Comparison of ENCODE assay signal across 1 cellular context in the genomic region with DNA sequence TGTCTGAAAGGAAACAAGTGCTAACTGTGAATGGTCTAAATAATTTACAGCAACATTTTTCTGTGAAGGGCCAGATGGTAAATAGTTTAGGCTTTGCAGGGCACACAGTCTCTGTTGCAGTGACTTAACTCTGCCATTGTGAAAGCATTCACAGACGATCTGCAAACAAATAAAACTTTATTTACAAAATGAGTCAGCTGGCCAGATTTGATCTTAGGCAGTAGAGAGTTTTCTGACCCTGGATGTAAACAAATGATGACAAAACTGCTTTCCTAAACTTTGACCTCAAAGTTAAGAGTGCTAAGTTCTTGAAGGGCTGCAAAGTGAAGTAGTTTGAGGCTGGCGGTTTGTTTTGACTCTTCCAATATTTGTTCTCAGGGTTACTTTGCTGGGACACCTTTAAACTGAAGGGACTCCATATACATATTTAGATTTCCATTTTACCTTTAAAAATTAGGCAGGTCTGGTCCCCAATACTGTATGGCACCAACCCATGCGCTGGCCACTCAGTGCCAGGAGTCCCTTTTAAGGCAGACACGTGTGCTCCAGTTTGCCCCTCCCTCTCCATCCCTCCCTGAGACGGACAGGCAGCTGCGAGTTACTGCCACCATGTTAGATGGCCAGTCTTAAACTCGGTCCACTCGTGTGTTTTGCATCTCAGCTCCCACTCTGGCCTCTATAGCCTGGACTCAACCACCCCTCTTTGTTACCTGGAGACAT.
TF ChIP-seq lines count a peak whose summit lies in the region.

No MANE protein-coding gene starts in this region.

TF ChIP-seq in HepG2, 621 proteins besides CTCF, POLR2A, EP300 and RAD21 (continued from another document and continues in another):
- TF ChIP-seq FUBP1 (CRISPR knock-in tag; IDR thresholded peaks at IDR 0.05; ENCODE audit: borderline replicate concordance) = no peak
- TF ChIP-seq NR2F2 (IDR thresholded peaks at IDR 0.05; ENCODE audit: borderline replicate concordance, low read depth) = peak; percentile 70
- TF ChIP-seq SIX1 (CRISPR knock-in tag; IDR thresholded peaks at IDR 0.05; ENCODE audit: borderline replicate concordance) = peak; percentile 50; the same call in 1 of the 2 replicates
- peak; percentile 61 for TF ChIP-seq CEBPG (CRISPR knock-in tag; IDR thresholded peaks at IDR 0.05)
- TF ChIP-seq CSRNP2 (CRISPR knock-in tag; conservative IDR thresholded peaks at IDR 0.05; ENCODE audit: low read depth) = no peak
- TF ChIP-seq SNRNP70 (IDR thresholded peaks at IDR 0.05; ENCODE audit: low read depth, low read length) = no peak
- TF ChIP-seq PCBP2 (optimal IDR thresholded peaks at IDR 0.05; ENCODE audit: low read depth, low read length, poor library complexity, severe bottlenecking) = no peak
- TF ChIP-seq, protein P1, sequence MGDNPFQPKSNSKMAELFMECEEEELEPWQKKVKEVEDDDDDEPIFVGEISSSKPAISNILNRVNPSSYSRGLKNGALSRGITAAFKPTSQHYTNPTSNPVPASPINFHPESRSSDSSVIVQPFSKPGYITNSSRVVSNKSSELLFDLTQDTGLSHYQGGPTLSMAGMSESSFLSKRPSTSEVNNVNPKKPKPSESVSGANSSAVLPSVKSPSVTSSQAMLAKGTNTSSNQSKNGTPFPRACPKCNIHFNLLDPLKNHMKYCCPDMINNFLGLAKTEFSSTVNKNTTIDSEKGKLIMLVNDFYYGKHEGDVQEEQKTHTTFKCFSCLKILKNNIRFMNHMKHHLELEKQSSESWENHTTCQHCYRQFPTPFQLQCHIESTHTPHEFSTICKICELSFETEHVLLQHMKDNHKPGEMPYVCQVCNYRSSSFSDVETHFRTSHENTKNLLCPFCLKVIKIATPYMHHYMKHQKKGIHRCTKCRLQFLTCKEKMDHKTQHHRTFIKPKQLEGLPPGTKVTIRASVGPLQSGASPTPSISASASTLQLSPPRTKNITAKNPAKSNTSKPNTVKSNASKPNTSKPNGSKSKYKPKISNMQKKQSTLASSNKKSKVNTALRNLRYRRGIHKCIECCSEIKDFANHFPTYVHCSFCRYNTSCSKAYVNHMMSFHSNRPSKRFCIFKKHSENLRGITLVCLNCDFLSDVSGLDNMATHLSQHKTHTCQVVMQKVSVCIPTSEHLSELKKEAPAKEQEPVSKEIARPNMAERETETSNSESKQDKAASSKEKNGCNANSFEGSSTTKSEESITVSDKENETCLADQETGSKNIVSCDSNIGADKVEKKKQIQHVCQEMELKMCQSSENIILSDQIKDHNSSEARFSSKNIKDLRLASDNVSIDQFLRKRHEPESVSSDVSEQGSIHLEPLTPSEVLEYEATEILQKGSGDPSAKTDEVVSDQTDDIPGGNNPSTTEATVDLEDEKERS (CRISPR knock-in tag; IDR thresholded peaks at IDR 0.05) = 0 out of 2 replicates have a peak, but pooled peaks have one; percentile 45
- TF ChIP-seq FOXA1 (IDR thresholded peaks at IDR 0.05) = peak; percentile 81
- TF ChIP-seq FOXA1 (CRISPR knock-in tag; IDR thresholded peaks at IDR 0.05) = peak; percentile 80
- peak; percentile 31 for TF ChIP-seq CREB1 (IDR thresholded peaks at IDR 0.05)
- peak; percentile 76 for TF ChIP-seq CREB1 (CRISPR knock-in tag; IDR thresholded peaks at IDR 0.05)
- peak; percentile 65 for TF ChIP-seq ZMYM4 (CRISPR knock-in tag; IDR thresholded peaks at IDR 0.05)
- peak; percentile 78; the same call in 1 of the 2 replicates for TF ChIP-seq NCOR1 (IDR thresholded peaks at IDR 0.05; ENCODE audit: borderline replicate concordance, low read length)
- TF ChIP-seq THAP8 (CRISPR knock-in tag; IDR thresholded peaks at IDR 0.05; ENCODE audit: borderline replicate concordance) = no peak
- TF ChIP-seq ZNF367 (CRISPR knock-in tag; IDR thresholded peaks at IDR 0.05; ENCODE audit: borderline replicate concordance) = no peak
- TF ChIP-seq, protein P2, sequence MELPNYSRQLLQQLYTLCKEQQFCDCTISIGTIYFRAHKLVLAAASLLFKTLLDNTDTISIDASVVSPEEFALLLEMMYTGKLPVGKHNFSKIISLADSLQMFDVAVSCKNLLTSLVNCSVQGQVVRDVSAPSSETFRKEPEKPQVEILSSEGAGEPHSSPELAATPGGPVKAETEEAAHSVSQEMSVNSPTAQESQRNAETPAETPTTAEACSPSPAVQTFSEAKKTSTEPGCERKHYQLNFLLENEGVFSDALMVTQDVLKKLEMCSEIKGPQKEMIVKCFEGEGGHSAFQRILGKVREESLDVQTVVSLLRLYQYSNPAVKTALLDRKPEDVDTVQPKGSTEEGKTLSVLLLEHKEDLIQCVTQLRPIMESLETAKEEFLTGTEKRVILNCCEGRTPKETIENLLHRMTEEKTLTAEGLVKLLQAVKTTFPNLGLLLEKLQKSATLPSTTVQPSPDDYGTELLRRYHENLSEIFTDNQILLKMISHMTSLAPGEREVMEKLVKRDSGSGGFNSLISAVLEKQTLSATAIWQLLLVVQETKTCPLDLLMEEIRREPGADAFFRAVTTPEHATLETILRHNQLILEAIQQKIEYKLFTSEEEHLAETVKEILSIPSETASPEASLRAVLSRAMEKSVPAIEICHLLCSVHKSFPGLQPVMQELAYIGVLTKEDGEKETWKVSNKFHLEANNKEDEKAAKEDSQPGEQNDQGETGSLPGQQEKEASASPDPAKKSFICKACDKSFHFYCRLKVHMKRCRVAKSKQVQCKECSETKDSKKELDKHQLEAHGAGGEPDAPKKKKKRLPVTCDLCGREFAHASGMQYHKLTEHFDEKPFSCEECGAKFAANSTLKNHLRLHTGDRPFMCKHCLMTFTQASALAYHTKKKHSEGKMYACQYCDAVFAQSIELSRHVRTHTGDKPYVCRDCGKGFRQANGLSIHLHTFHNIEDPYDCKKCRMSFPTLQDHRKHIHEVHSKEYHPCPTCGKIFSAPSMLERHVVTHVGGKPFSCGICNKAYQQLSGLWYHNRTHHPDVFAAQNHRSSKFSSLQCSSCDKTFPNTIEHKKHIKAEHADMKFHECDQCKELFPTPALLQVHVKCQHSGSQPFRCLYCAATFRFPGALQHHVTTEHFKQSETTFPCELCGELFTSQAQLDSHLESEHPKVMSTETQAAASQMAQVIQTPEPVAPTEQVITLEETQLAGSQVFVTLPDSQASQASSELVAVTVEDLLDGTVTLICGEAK (IDR thresholded peaks at IDR 0.05) = peak; percentile 92
- TF ChIP-seq, protein P2 (CRISPR knock-in tag; IDR thresholded peaks at IDR 0.05) = peak; percentile 98
- peak; percentile 64 for TF ChIP-seq THAP11 (CRISPR knock-in tag; IDR thresholded peaks at IDR 0.05)
- TF ChIP-seq NR2F1 (CRISPR knock-in tag; IDR thresholded peaks at IDR 0.05) = peak; percentile 52 to 89; a peak in 2 of 4 replicates
- peak; percentile 40; the same call in 1 of the 2 replicates for TF ChIP-seq TARDBP (CRISPR knock-in tag; IDR thresholded peaks at IDR 0.05)
- TF ChIP-seq, protein P3, sequence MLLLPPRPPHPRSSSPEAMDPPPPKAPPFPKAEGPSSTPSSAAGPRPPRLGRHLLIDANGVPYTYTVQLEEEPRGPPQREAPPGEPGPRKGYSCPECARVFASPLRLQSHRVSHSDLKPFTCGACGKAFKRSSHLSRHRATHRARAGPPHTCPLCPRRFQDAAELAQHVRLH (CRISPR knock-in tag; IDR thresholded peaks at IDR 0.05; ENCODE audit: borderline replicate concordance, low read depth) = 0 out of 2 replicates have a peak, but pooled peaks have one; percentile 44
- TF ChIP-seq ZNF670 (CRISPR knock-in tag; IDR thresholded peaks at IDR 0.05; ENCODE audit: borderline replicate concordance) = no peak
- peak; percentile 43; the same call in 1 of the 2 replicates for TF ChIP-seq DPF2 (CRISPR knock-in tag; IDR thresholded peaks at IDR 0.05; ENCODE audit: borderline replicate concordance, low read depth)
- TF ChIP-seq TOE1 (CRISPR knock-in tag; IDR thresholded peaks at IDR 0.05) = 0 out of 2 replicates have a peak, but pooled peaks have one; percentile 32
- TF ChIP-seq SOX5 (CRISPR knock-in tag; IDR thresholded peaks at IDR 0.05; ENCODE audit: borderline replicate concordance) = peak; percentile 85
- TF ChIP-seq SPEN (CRISPR knock-in tag; IDR thresholded peaks at IDR 0.05; ENCODE audit: low read depth) = peak; percentile 54
- peak; percentile 32; the same call in 1 of the 2 replicates for TF ChIP-seq ZNF430 (CRISPR knock-in tag; IDR thresholded peaks at IDR 0.05)
- TF ChIP-seq KDM3A (CRISPR knock-in tag; IDR thresholded peaks at IDR 0.05; ENCODE audit: low read depth) = peak; percentile 67; the same call in 1 of the 2 replicates
- TF ChIP-seq, protein P4, sequence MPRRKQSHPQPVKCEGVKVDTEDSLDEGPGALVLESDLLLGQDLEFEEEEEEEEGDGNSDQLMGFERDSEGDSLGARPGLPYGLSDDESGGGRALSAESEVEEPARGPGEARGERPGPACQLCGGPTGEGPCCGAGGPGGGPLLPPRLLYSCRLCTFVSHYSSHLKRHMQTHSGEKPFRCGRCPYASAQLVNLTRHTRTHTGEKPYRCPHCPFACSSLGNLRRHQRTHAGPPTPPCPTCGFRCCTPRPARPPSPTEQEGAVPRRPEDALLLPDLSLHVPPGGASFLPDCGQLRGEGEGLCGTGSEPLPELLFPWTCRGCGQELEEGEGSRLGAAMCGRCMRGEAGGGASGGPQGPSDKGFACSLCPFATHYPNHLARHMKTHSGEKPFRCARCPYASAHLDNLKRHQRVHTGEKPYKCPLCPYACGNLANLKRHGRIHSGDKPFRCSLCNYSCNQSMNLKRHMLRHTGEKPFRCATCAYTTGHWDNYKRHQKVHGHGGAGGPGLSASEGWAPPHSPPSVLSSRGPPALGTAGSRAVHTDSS (CRISPR knock-in tag; conservative IDR thresholded peaks at IDR 0.05) = no peak
